In genomic region chr18:31954349-31954748, GRCh38 we compare ENCODE assay signal across 13 cellular contexts. TPM values are rescaled to one million over a fixed set of nuclear protein-coding genes. Genes with fewer than 3 reads are reported as not detected.
DNase-seq lines count a peak whose midpoint lies in the region; ATAC-seq and TF ChIP-seq lines count a peak whose summit lies in the region.
"Had no signal": no experiment of that assay in that cellular context is flagged by ENCODE, and none has a peak within 500 bp of the region (broad histone marks: within the 10 kb centered on the region; RNA-seq: fewer than 3 reads in every experiment).

No MANE protein-coding gene starts in this region.

- no peaks in the 10 kb centered on the region for H3K9me3 ChIP-seq in SK-N-SH
- H3K9me3 ChIP-seq in stomach: no peaks in the 10 kb centered on the region
- H3K9me3 ChIP-seq in HAP-1: no peaks in the 10 kb centered on the region
- H3K9me3 ChIP-seq in SJCRH30 (replicated peaks): no peaks in the 10 kb centered on the region
- H3K9me3 ChIP-seq: esophagus squamous epithelium had no signal

- no peak overlapping the region for H2AFZ ChIP-seq in SK-N-SH (ENCODE audit: low read depth)

- TF ChIP-seq POLR2A in stomach (IDR thresholded peaks at IDR 0.05): no peak

- H3K4me2 ChIP-seq in SK-N-SH: no peak overlapping the region

- no peak for DNase-seq in SK-N-SH
- peak; percentile 55 for DNase-seq in RPMI7951 (ENCODE audit: low read depth)
- peak; percentile 82 for DNase-seq in fibroblast of mammary gland (ENCODE audit: low read depth)
- DNase-seq in stomach: peak; percentile 33
- no peak for DNase-seq in HAP-1 (ENCODE audit: low spot score in 2 of 2)
- no peak for DNase-seq in SJCRH30
- DNase-seq: esophagus squamous epithelium; NCI-H526; SIG-M5; stimulated activated CD4-positive, alpha-beta T cell treated with anti-CD3 and anti-CD28 coated beads, Interleukin-1b, Interleukin-23, amount 100 ng/mL, for 48 hours had no signal

- no peaks in the 10 kb centered on the region; a peak in 1 of 4 replicates for H3K4me1 ChIP-seq in SK-N-SH (ENCODE audit: control insufficient read depth in 1 of 2, insufficient read depth in 2 of 2, low read depth in 1 of 2, low read length in 1 of 2)
- H3K4me1 ChIP-seq in stomach: no peaks in the 10 kb centered on the region
- H3K4me1 ChIP-seq in HAP-1: peaks cover 12% of the 10 kb centered on the region
- H3K4me1 ChIP-seq in SJCRH30: no peaks in the 10 kb centered on the region

- H3F3A ChIP-seq in SK-N-SH (replicated peaks; ENCODE audit: insufficient read depth): no peaks in the 10 kb centered on the region

- POLR2A ChIA-PET in SK-N-SH (lab: Yijun Ruan, JAX): no interaction called here

- 35% methylated on average over 3 of the region's 3 CpGs for WGBS in SK-N-SH (ENCODE audit: low lambda C conversion rate)
- WGBS in stomach, 5 donors: 48 to 56% (median 55%) methylated on average over 3 of the region's 3 CpGs

- H3K36me3 ChIP-seq in SK-N-SH (replicated peaks in 1 of 2; ENCODE audit: control insufficient read depth in 1 of 2, insufficient read depth in 2 of 2, low read length in 1 of 2): no peaks in the 10 kb centered on the region
- H3K36me3 ChIP-seq in stomach: no peaks in the 10 kb centered on the region
- no peaks in the 10 kb centered on the region for H3K36me3 ChIP-seq in HAP-1 (replicated peaks)
- no peaks in the 10 kb centered on the region for H3K36me3 ChIP-seq in SJCRH30
- H3K36me3 ChIP-seq: esophagus squamous epithelium had no signal

- H3K9ac ChIP-seq in SK-N-SH: no peak overlapping the region

- H4K20me1 ChIP-seq in SK-N-SH (ENCODE audit: insufficient read depth): no peaks in the 10 kb centered on the region

- TF ChIP-seq RAD21 in SK-N-SH (IDR thresholded peaks at IDR 0.05; ENCODE audit: low read length): no peak

- H3K27ac ChIP-seq in SK-N-SH (ENCODE audit: low read depth in 2 of 2, low read length in 1 of 2): no peak overlapping the region
- no peak overlapping the region for H3K27ac ChIP-seq in stomach
- no peak overlapping the region for H3K27ac ChIP-seq in SJCRH30
- H3K27ac ChIP-seq: esophagus squamous epithelium had no signal

- H3K4me3 ChIP-seq in SK-N-SH (ENCODE audit: low read depth in 2 of 2, low read length in 1 of 2) (no peak overlapping the region), fibroblast of mammary gland (ENCODE audit: control insufficient read depth, low read depth, low read length) (no peak overlapping the region), stomach (no peak overlapping the region), HAP-1 (no peak overlapping the region), SJCRH30 (no peak overlapping the region)
- H3K4me3 ChIP-seq: esophagus squamous epithelium had no signal

- in situ Hi-C loops in HAP-1 (cut with MboI; ENCODE audit: low sequenced_read_pairs): loop anchor here (25.0 kb wide), 1 partner anchor 217 kb away; no protein-coding TSS in a partner anchor

- H3K27me3 ChIP-seq in SK-N-SH (ENCODE audit: insufficient read depth) (no peaks in the 10 kb centered on the region), stomach (no peaks in the 10 kb centered on the region), HAP-1 (ENCODE audit: low read depth) (no peaks in the 10 kb centered on the region), SJCRH30 (no peaks in the 10 kb centered on the region)
- H3K27me3 ChIP-seq: esophagus squamous epithelium had no signal

- TF ChIP-seq CTCF in SK-N-SH (IDR thresholded peaks at IDR 0.05): no peak
- no peak for TF ChIP-seq CTCF in fibroblast of mammary gland (conservative IDR thresholded peaks at IDR 0.05; ENCODE audit: control insufficient read depth, insufficient read depth, low read depth, low read length)
- TF ChIP-seq CTCF in stomach (IDR thresholded peaks at IDR 0.05): no peak

- no peaks in the 10 kb centered on the region for H3K79me2 ChIP-seq in SK-N-SH (ENCODE audit: insufficient read depth)

- CTCF ChIA-PET in SK-N-SH (lab: Yijun Ruan, JAX): interaction anchor here (1.4 kb wide), 1 partner anchor 11 kb away, joined by 4 read pairs; the partner anchor contains the start of gene TRAPPC8

- intact Hi-C loops in stomach (cut with DNase I; ENCODE audit: low total_unique reads): no loop called here

- TF ChIP-seq EP300 in SK-N-SH (IDR thresholded peaks at IDR 0.05; ENCODE audit: borderline replicate concordance in 1 of 2, low read depth in 1 of 2, low read length in 1 of 2) (no peak), stomach (IDR thresholded peaks at IDR 0.05) (no peak)

- no peak for ATAC-seq in SK-N-SH treated with all-trans-retinoic acid at 6 μM for 48 hours
- no peak for ATAC-seq in GM18907 (IDR thresholded peaks at IDR 0.05; ENCODE audit: unreplicated experiment)
- ATAC-seq: activated naive CD4-positive, alpha-beta T cell treated with anti-CD3 and anti-CD28 coated beads, Interleukin-2, amount 50 U/mL, for 72 hours had no signal

- H3K9me2 ChIP-seq in SK-N-SH: no peaks in the 10 kb centered on the region

TF ChIP-seq in SK-N-SH treated with all-trans-retinoic acid at 6 μM for 48 hours, 23 proteins besides CTCF, POLR2A, EP300 and RAD21:
- no peak for TF ChIP-seq OSR1 (CRISPR knock-in tag; IDR thresholded peaks at IDR 0.05)
- TF ChIP-seq ISL1 (CRISPR knock-in tag; IDR thresholded peaks at IDR 0.05): peak; percentile 21; the same call in 1 of the 2 replicates
- no peak for TF ChIP-seq ZFP3 (CRISPR knock-in tag; IDR thresholded peaks at IDR 0.05)

TF ChIP-seq in SK-N-SH, 30 proteins besides CTCF, POLR2A, EP300 and RAD21:
- TF ChIP-seq NRF1 (IDR thresholded peaks at IDR 0.05; ENCODE audit: low read depth, low read length): no peak
- no peak for TF ChIP-seq ZBTB33 (IDR thresholded peaks at IDR 0.05; ENCODE audit: borderline replicate concordance, low read depth)
- TF ChIP-seq USF2 (IDR thresholded peaks at IDR 0.05; ENCODE audit: borderline replicate concordance, low read depth, low read length): no peak
- TF ChIP-seq TCF12 (IDR thresholded peaks at IDR 0.05): no peak
- TF ChIP-seq CHD2 (IDR thresholded peaks at IDR 0.05; ENCODE audit: low read length, partially characterized antibody): no peak
- TF ChIP-seq GABPA (IDR thresholded peaks at IDR 0.05; ENCODE audit: low read depth): no peak
- TF ChIP-seq ELF1 (IDR thresholded peaks at IDR 0.05): no peak
- no peak for TF ChIP-seq MAX (IDR thresholded peaks at IDR 0.05; ENCODE audit: low read depth)
- TF ChIP-seq SMC3 (IDR thresholded peaks at IDR 0.05; ENCODE audit: low read depth, low read length): no peak
- TF ChIP-seq TEAD4 (IDR thresholded peaks at IDR 0.05; ENCODE audit: borderline replicate concordance, insufficient read depth): no peak
- no peak for TF ChIP-seq RXRA (IDR thresholded peaks at IDR 0.05; ENCODE audit: borderline replicate concordance, low read depth)
- TF ChIP-seq GATA2 (CRISPR knock-in tag; IDR thresholded peaks at IDR 0.05): no peak
- TF ChIP-seq MXI1 (IDR thresholded peaks at IDR 0.05; ENCODE audit: low read depth, low read length): no peak
- no peak for TF ChIP-seq SIN3A (IDR thresholded peaks at IDR 0.05; ENCODE audit: borderline replicate concordance, low read depth, low read length)
- TF ChIP-seq RCOR1 (IDR thresholded peaks at IDR 0.05; ENCODE audit: low read length): no peak
- TF ChIP-seq MEF2A (IDR thresholded peaks at IDR 0.05; ENCODE audit: borderline replicate concordance, low read depth): no peak
TF ChIP-seq in SK-N-SH: peak in this region for 0.

RNA-seq across cellular contexts. Expression of gene TRAPPC8, which starts 11.4 kb away (rescaled TPM):
- polyA plus RNA-seq in SK-N-SH (2012; rRNA removed) (14.9 and 22.5 TPM in 2 replicates), stomach (10 to 100 TPM in 2 of 3 donors, 1 to 10 TPM in 1; 8.6 to 14.1 (median 11.5) TPM)
- 16.0 and 17.6 TPM in 2 replicates for polyA plus RNA-seq in SK-N-SH (2012; cell fraction: cytosol; rRNA removed)
- 23.3 and 40.2 TPM in 2 replicates for polyA plus RNA-seq in SK-N-SH (2012; cell fraction: nucleus; rRNA removed)
- 28.1 and 28.7 TPM in 2 replicates for total RNA-seq in RPMI7951 (2014; rRNA removed; shearing (Covaris generic))
- total RNA-seq in stomach: 10 to 100 TPM; 33.5 to 75.6 (median 43.5) TPM
- total RNA-seq in SJCRH30 (2014; rRNA removed; shearing (Covaris generic)): 14.4 and 15.4 TPM in 2 replicates

Comparison
In these comparisons a context has a peak if more than half of its experiments do, and no peak if none do; other contexts are left out.
1. DNase-seq: peak in RPMI7951 (single experiment), fibroblast of mammary gland (single experiment) and stomach (single experiment); none in SK-N-SH (single experiment), HAP-1 (0 of 2) and SJCRH30 (0 of 2).